ENCODE assay signal across 1 cellular context in the genomic region with DNA sequence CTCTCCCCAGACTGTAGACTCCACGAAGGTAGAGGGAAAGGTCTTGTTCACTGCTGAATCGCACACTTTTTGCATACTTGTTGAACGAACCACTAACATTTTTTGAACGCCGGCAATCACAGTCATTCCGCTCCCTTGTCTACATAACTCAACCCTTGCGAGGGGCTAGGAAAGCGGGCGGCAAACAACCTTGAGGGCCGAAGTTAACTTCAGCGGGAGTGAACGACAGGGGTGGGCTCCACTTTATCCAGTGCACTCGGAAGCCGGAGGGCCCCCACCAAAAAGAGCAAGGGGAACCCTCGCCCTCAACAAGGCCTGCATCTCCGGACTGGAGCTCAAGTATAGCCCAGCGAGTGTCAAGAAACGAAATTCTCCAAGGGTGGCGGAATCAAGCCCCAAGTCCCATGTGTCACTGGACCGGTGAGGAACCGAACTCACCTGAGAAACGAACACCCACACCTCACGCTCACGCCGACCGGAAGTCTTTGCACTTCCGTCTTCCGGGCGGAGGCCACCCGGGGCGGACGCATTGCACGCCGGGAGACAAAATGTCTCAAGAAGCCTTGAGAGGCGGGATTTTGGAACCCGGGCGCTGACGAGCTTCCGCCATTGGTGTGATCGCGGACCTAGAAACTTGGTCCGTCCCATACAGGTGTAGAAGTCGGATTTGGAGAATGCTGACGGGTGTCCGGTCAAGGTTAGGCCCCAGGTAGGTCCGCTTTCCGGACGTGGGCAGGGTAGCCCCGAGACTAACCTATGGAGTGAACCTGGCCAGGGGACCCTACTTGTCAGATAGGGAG.
TF ChIP-seq lines count a peak whose summit lies in the region.

Gene LLPH (minus strand): TSS at position 484 of the 800 bp plus-strand sequence. CDS start 1,644 bp downstream, outside the sequence.

TF ChIP-seq in WTC11, 78 proteins besides CTCF, POLR2A, EP300 and RAD21 (continued from another document):
- TF ChIP-seq MLX (CRISPR knock-in tag; IDR thresholded peaks at IDR 0.05) (no peak), FOXP4 (CRISPR knock-in tag; IDR thresholded peaks at IDR 0.05) (0 out of 2 replicates have a peak, but pooled peaks have one; percentile 41), GTF2I (CRISPR knock-in tag; conservative IDR thresholded peaks at IDR 0.05) (no peak), FOXK1 (CRISPR knock-in tag; IDR thresholded peaks at IDR 0.05) (no peak), ZNF219 (CRISPR knock-in tag; IDR thresholded peaks at IDR 0.05; ENCODE audit: borderline replicate concordance) (no peak), SMAD3 (CRISPR knock-in tag; IDR thresholded peaks at IDR 0.05; ENCODE audit: borderline replicate concordance) (no peak), ZNF317 (CRISPR knock-in tag; IDR thresholded peaks at IDR 0.05; ENCODE audit: borderline replicate concordance, low read depth) (no peak), SP1 (CRISPR knock-in tag; conservative IDR thresholded peaks at IDR 0.05) (peak; percentile 67), CDX4 (CRISPR knock-in tag; IDR thresholded peaks at IDR 0.05; ENCODE audit: borderline replicate concordance) (no peak), JUN (CRISPR knock-in tag; IDR thresholded peaks at IDR 0.05) (no peak), NFATC4 (CRISPR knock-in tag; IDR thresholded peaks at IDR 0.05) (no peak), USF1 (CRISPR knock-in tag; IDR thresholded peaks at IDR 0.05) (no peak), MXD4 (CRISPR knock-in tag; IDR thresholded peaks at IDR 0.05; ENCODE audit: borderline replicate concordance) (no peak), RORB (CRISPR knock-in tag; IDR thresholded peaks at IDR 0.05) (no peak), ETV6 (CRISPR knock-in tag; IDR thresholded peaks at IDR 0.05) (peak; percentile 90), ATF1 (CRISPR knock-in tag; IDR thresholded peaks at IDR 0.05) (no peak; the same call in 1 of the 2 replicates), GABPB1 (CRISPR knock-in tag; IDR thresholded peaks at IDR 0.05) (peak; percentile 74), E2F5 (CRISPR knock-in tag; IDR thresholded peaks at IDR 0.05) (peak; percentile 55; the same call in 1 of the 2 replicates), PREB (CRISPR knock-in tag; IDR thresholded peaks at IDR 0.05; ENCODE audit: borderline replicate concordance) (no peak)
- TF ChIP-seq, protein P1, sequence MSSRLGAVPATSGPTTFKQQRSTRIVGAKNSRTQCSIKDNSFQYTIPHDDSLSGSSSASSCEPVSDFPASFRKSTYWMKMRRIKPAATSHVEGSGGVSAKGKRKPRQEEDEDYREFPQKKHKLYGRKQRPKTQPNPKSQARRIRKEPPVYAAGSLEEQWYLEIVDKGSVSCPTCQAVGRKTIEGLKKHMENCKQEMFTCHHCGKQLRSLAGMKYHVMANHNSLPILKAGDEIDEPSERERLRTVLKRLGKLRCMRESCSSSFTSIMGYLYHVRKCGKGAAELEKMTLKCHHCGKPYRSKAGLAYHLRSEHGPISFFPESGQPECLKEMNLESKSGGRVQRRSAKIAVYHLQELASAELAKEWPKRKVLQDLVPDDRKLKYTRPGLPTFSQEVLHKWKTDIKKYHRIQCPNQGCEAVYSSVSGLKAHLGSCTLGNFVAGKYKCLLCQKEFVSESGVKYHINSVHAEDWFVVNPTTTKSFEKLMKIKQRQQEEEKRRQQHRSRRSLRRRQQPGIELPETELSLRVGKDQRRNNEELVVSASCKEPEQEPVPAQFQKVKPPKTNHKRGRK (CRISPR knock-in tag; IDR thresholded peaks at IDR 0.05; ENCODE audit: borderline replicate concordance) = no peak
- TF ChIP-seq, protein P2, sequence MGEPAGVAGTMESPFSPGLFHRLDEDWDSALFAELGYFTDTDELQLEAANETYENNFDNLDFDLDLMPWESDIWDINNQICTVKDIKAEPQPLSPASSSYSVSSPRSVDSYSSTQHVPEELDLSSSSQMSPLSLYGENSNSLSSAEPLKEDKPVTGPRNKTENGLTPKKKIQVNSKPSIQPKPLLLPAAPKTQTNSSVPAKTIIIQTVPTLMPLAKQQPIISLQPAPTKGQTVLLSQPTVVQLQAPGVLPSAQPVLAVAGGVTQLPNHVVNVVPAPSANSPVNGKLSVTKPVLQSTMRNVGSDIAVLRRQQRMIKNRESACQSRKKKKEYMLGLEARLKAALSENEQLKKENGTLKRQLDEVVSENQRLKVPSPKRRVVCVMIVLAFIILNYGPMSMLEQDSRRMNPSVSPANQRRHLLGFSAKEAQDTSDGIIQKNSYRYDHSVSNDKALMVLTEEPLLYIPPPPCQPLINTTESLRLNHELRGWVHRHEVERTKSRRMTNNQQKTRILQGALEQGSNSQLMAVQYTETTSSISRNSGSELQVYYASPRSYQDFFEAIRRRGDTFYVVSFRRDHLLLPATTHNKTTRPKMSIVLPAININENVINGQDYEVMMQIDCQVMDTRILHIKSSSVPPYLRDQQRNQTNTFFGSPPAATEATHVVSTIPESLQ (CRISPR knock-in tag; IDR thresholded peaks at IDR 0.05) = no peak
- TF ChIP-seq, protein P3, sequence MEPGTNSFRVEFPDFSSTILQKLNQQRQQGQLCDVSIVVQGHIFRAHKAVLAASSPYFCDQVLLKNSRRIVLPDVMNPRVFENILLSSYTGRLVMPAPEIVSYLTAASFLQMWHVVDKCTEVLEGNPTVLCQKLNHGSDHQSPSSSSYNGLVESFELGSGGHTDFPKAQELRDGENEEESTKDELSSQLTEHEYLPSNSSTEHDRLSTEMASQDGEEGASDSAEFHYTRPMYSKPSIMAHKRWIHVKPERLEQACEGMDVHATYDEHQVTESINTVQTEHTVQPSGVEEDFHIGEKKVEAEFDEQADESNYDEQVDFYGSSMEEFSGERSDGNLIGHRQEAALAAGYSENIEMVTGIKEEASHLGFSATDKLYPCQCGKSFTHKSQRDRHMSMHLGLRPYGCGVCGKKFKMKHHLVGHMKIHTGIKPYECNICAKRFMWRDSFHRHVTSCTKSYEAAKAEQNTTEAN (CRISPR knock-in tag; IDR thresholded peaks at IDR 0.05) = peak; percentile 85
